21 cellular contexts compared by ENCODE assay signal in the genomic region with DNA sequence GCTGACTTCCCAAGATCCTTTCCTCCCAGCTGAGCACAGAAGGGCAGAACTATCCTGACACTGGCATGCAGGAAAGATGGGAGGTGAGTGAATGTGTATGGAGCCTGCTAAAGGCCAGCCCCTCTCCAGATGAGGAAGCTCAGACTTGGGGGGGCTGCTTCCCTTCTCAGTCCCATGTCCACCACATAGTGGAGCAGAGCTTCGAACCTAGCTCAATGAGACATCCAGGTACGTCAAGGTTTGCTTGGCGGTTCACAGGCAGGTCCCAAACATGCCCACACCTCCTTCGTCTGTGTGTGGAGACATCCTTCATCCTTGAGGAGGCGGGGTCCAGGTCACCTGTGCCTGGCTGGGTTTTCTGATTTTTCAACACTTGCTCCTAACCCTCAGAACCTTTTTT. TPM values are rescaled to one million over a fixed set of nuclear protein-coding genes. Genes with fewer than 3 reads are reported as not detected.
DNase-seq lines count a peak whose midpoint lies in the region; ATAC-seq, FAIRE-seq and TF ChIP-seq lines count a peak whose summit lies in the region.
"Had no signal": no experiment of that assay in that cellular context is flagged by ENCODE, and none has a peak within 500 bp of the region (broad histone marks: within the 10 kb centered on the region; RNA-seq: fewer than 3 reads in every experiment).

No MANE protein-coding gene starts in this region.

- in situ Hi-C loops in gastrocnemius medialis (cut with MboI; ENCODE audit: low sequenced_read_pairs in 4 of 4): no loop called here

- no peak overlapping the region for H3K4me2 ChIP-seq in neuronal stem cell (ENCODE audit: insufficient read depth, low read length, poor library complexity, severe bottlenecking)
- H3K4me2 ChIP-seq: BLaER1 had no signal

- no peaks in the 10 kb centered on the region for H3K79me1 ChIP-seq in neuronal stem cell (ENCODE audit: low read depth, low read length)

- H2AK5ac ChIP-seq in neuronal stem cell (ENCODE audit: low read depth, low read length): no peak overlapping the region

- H3K23ac ChIP-seq in neuronal stem cell (ENCODE audit: low read depth, low read length, poor library complexity): no peak overlapping the region

- ATAC-seq in gastrocnemius medialis: no peak

- H2BK12ac ChIP-seq in neuronal stem cell (ENCODE audit: low read length): no peak overlapping the region

- FAIRE-seq in GM12891 (lab: Jason Lieb, UNC) (peak; percentile 74), bronchial epithelial cell (lab: Jason Lieb, UNC) (peak; percentile 43)
- FAIRE-seq: GM18507, HTR-8/SVneo had no signal

- H2BK5ac ChIP-seq in neuronal stem cell (ENCODE audit: low read length): no peak overlapping the region

- H3K4me1 ChIP-seq in gastrocnemius medialis: peaks cover 86 to 88% of the 10 kb centered on the region in 2 donors
- H3K4me1 ChIP-seq in neuronal stem cell (ENCODE audit: control insufficient read depth in 2 of 2, insufficient read depth in 1 of 2, low read depth in 1 of 2, low read length in 2 of 2): peaks cover 0 to 8% of the 10 kb centered on the region in 2 donors

- WGBS in neuronal stem cell (ENCODE audit: extremely low coverage in 2 of 2, insufficient read length in 2 of 2, insufficient replicate concordance in 1 of 2), 2 donors: no CpG with 5 or more reads among the region's 5 CpGs

- intact Hi-C loops in gastrocnemius medialis (cut with DNase I; ENCODE audit: low total_unique reads): loop anchor here (1.0 to 5.0 kb wide), 2 partner anchors 9 to 42 kb away; no protein-coding TSS in a partner anchor

- H3K27me3 ChIP-seq in bronchial epithelial cell (ENCODE audit: control insufficient read depth, insufficient read depth, low read length): no peaks in the 10 kb centered on the region
- H3K27me3 ChIP-seq in gastrocnemius medialis: no peaks in the 10 kb centered on the region
- H3K27me3 ChIP-seq in neuronal stem cell (ENCODE audit: control insufficient read depth in 3 of 3, insufficient read depth in 3 of 3, low read depth in 1 of 3, low read length in 3 of 3): peaks cover 0 to 4% (median 0%) of the 10 kb centered on the region in 3 experiments
- H3K27me3 ChIP-seq: BLaER1 had no signal

- H3K4me3 ChIP-seq in bronchial epithelial cell (ENCODE audit: low read depth, low read length) (no peak overlapping the region), gastrocnemius medialis (peak overlapping the region in 3 of 4 donors; percentile 4 to 32 (median 12)), neuronal stem cell (ENCODE audit: low read length in 2 of 2) (no peak overlapping the region)
- H3K4me3 ChIP-seq: BLaER1 had no signal

- H3K14ac ChIP-seq in neuronal stem cell (ENCODE audit: low read length): no peak overlapping the region

- H4K8ac ChIP-seq in neuronal stem cell (ENCODE audit: low read depth, low read length): no peak overlapping the region

- H3K27ac ChIP-seq in gastrocnemius medialis: peak overlapping the region; percentile 97 to 100 (median 98)
- H3K27ac ChIP-seq in neuronal stem cell (replicated peaks; ENCODE audit: low read length): no peak overlapping the region
- H3K27ac ChIP-seq: BLaER1 had no signal

- no peak overlapping the region for H3K9ac ChIP-seq in neuronal stem cell (ENCODE audit: low read depth, low read length, poor library complexity)
- H3K9ac ChIP-seq: BLaER1 had no signal

- no peak overlapping the region for H2BK120ac ChIP-seq in neuronal stem cell (ENCODE audit: low read depth, low read length)

- H3K18ac ChIP-seq in neuronal stem cell (ENCODE audit: low read length): no peak overlapping the region

- H3K9me3 ChIP-seq in gastrocnemius medialis (no peaks in the 10 kb centered on the region), neuronal stem cell (replicated peaks in 1 of 2; ENCODE audit: control insufficient read depth in 2 of 2, insufficient read depth in 1 of 2, low read depth in 1 of 2, low read length in 2 of 2) (no peaks in the 10 kb centered on the region)

- H2BK15ac ChIP-seq in neuronal stem cell (ENCODE audit: low read length): no peak overlapping the region

- no peak for TF ChIP-seq POLR2A in GM12891 (IDR thresholded peaks at IDR 0.05; ENCODE audit: low read depth, low read length)
- TF ChIP-seq POLR2A in gastrocnemius medialis (IDR thresholded peaks at IDR 0.05): no peak

- no peak for DNase-seq in GM12891 (ENCODE audit: insufficient read length, low spot score)
- DNase-seq in bronchial epithelial cell (ENCODE audit: low read depth): no peak
- no peak for DNase-seq in gastrocnemius medialis
- no peak for DNase-seq in neuronal stem cell (ENCODE audit: low spot score)
- DNase-seq in stimulated activated CD4-positive, alpha-beta T cell treated with anti-CD3 and anti-CD28 coated beads, Interleukin-1b, Interleukin-23, amount 100 ng/mL, for 48 hours: no peak
- no peak for DNase-seq in NCI-H446 (lab: John Stamatoyannopoulos, UW)
- DNase-seq in NCI-H526 treated with DMSO at 0.1 percent for 48 hours (lab: John Stamatoyannopoulos, UW): no peak
- DNase-seq: ACHN; Calu3; CD8-positive, alpha-beta memory T cell; DMS153; GOT3; KG1; NCI-H1092 treated with DMSO at 0.1 percent for 48 hours; NCI-H1436 treated with DMSO at 0.1 percent for 48 hours; NCI-H226; NCI-H526; Right ventricle myocardium superior had no signal

- no peak overlapping the region for H3K4ac ChIP-seq in neuronal stem cell (ENCODE audit: low read length)

- H2AFZ ChIP-seq in neuronal stem cell (ENCODE audit: low read length): no peak overlapping the region

- H4K91ac ChIP-seq in neuronal stem cell (ENCODE audit: low read depth, low read length, poor library complexity): no peak overlapping the region

- peaks cover 7% of the 10 kb centered on the region for H3K36me3 ChIP-seq in bronchial epithelial cell (ENCODE audit: control insufficient read depth, insufficient read depth, low read length)
- peaks cover 0 to 43% of the 10 kb centered on the region in 2 donors for H3K36me3 ChIP-seq in gastrocnemius medialis
- no peaks in the 10 kb centered on the region for H3K36me3 ChIP-seq in neuronal stem cell (replicated peaks in 1 of 2; ENCODE audit: control insufficient read depth in 2 of 2, insufficient read depth in 2 of 2, low read length in 2 of 2)

- TF ChIP-seq CTCF in bronchial epithelial cell (IDR thresholded peaks at IDR 0.05; ENCODE audit: insufficient read depth, low read length, severe bottlenecking) (no peak), gastrocnemius medialis (IDR thresholded peaks at IDR 0.05 in 4 of 5, conservative IDR thresholded peaks at IDR 0.05 in 1 of 5) (no peak)

TF ChIP-seq in GM12891, 5 proteins besides CTCF, POLR2A, EP300 and RAD21:
- TF ChIP-seq POU2F2 (IDR thresholded peaks at IDR 0.05; ENCODE audit: low read depth, low read length) (no peak), SPI1 (IDR thresholded peaks at IDR 0.05; ENCODE audit: low read depth, low read length) (no peak), POLR2AphosphoS5 (IDR thresholded peaks at IDR 0.05; ENCODE audit: low read depth, low read length) (no peak), PAX5 (IDR thresholded peaks at IDR 0.05; ENCODE audit: insufficient read depth, low read length, severe bottlenecking) (no peak), TAF1 (IDR thresholded peaks at IDR 0.05; ENCODE audit: low read depth, low read length) (no peak)

RNA-seq across cellular contexts. Expression of gene ACSL1, which starts 31.3 kb away (rescaled TPM):
- 25.2 TPM for polyA plus RNA-seq in GM12891 (2012; ENCODE audit: low read depth, missing spikeins)
- total RNA-seq in bronchial epithelial cell (60.3 and 97.9 TPM in 2 replicates), gastrocnemius medialis (1,000 to 10,000 TPM in 3 of 4 donors, 100 to 1,000 TPM in 1; 591 to 2,181 (median 1,316) TPM)
- polyA plus RNA-seq in neuronal stem cell (2013, experiment 1 of 2): 0.25 TPM
- 0.26 TPM for polyA plus RNA-seq in neuronal stem cell (2013, experiment 2 of 2)

Comparison
In these comparisons a context has a peak if more than half of its experiments do, and no peak if none do; other contexts are left out.
1. H3K4me3 ChIP-seq: peak in gastrocnemius medialis (3 of 4); none in bronchial epithelial cell (single experiment) and neuronal stem cell (0 of 2).